Comparison of ENCODE assay signal across 8 cellular contexts in genomic region chr10:33509231-33509871, GRCh38.
DNase-seq lines count a peak whose midpoint lies in the region; ATAC-seq, FAIRE-seq and TF ChIP-seq lines count a peak whose summit lies in the region.

No MANE protein-coding gene starts in this region.

- DNase-seq in NCI-H226 = peak; percentile 75
- peak in 3 of 4 experiments; percentile 8 to 41 (median 20) for DNase-seq in K562 (ENCODE audit: extremely low read depth in 1 of 4, low spot score in 3 of 4)
- peak; percentile 44 to 87 for DNase-seq in lower leg skin (ENCODE audit: low spot score in 2 of 2)
- peak; percentile 56 to 60 for DNase-seq in uterus

- peak; percentile 50; the same call in 1 of the 2 replicates for TF ChIP-seq EP300 in K562 (IDR thresholded peaks at IDR 0.05; ENCODE audit: low read length)

- FAIRE-seq in K562 (lab: Jason Lieb, UNC) = no peak

- TF ChIP-seq CTCF in K562 (IDR thresholded peaks at IDR 0.05 in 2 of 3, conservative IDR thresholded peaks at IDR 0.05 in 1 of 3; ENCODE audit: insufficient read depth in 2 of 3, low read depth in 1 of 3, low read length in 3 of 3) (no peak), lower leg skin (IDR thresholded peaks at IDR 0.05) (no peak), uterus (IDR thresholded peaks at IDR 0.05) (no peak)

- TF ChIP-seq POLR2A in K562 (conservative IDR thresholded peaks at IDR 0.05) = no peak
- no peak for TF ChIP-seq POLR2A in lower leg skin (IDR thresholded peaks at IDR 0.05)
- no peak for TF ChIP-seq POLR2A in uterus (IDR thresholded peaks at IDR 0.05)

- H3K4me2 ChIP-seq in K562 (ENCODE audit: insufficient read depth, low read length) = 0 out of 2 replicates have a peak overlapping the region, but pooled peaks have one; percentile 25

- in situ Hi-C loops in K562 (cut with MboI) = no loop called here

- H3K79me2 ChIP-seq in ACC112 (ENCODE audit: control insufficient read depth, insufficient read depth, low read length, unreplicated experiment) = no peaks in the 10 kb centered on the region
- no peaks in the 10 kb centered on the region for H3K79me2 ChIP-seq in K562 (ENCODE audit: control insufficient read depth, insufficient read depth, low read length)

- H3K36me3 ChIP-seq in ACC112 (ENCODE audit: insufficient read depth, low read length) (no peaks in the 10 kb centered on the region), K562 (ENCODE audit: control insufficient read depth, insufficient read depth, low read length) (no peaks in the 10 kb centered on the region), uterus (no peaks in the 10 kb centered on the region)

- peaks cover 23% of the 10 kb centered on the region for H3K4me1 ChIP-seq in ACC112 (ENCODE audit: control insufficient read depth, insufficient read depth, low read length, unreplicated experiment)
- peaks cover 0 to 2% of the 10 kb centered on the region in 2 experiments; a peak in 3 of 5 replicates for H3K4me1 ChIP-seq in K562 (replicated peaks in 1 of 2; ENCODE audit: control insufficient read depth in 2 of 2, insufficient read depth in 2 of 2, low read length in 2 of 2)
- peaks cover 0 to 9% of the 10 kb centered on the region in 2 donors for H3K4me1 ChIP-seq in uterus

- H3K9me1 ChIP-seq in K562 (ENCODE audit: control insufficient read depth, insufficient read depth, low read length) = no peaks in the 10 kb centered on the region

- CTCF ChIA-PET in K562 (lab: Yijun Ruan, JAX; ENCODE audit: low intra/inter-chr PET ratio) = no interaction called here

- no peak for TF ChIP-seq RAD21 in K562 (CRISPR knock-in tag; conservative IDR thresholded peaks at IDR 0.05 in 1 of 2, IDR thresholded peaks at IDR 0.05 in 1 of 2)

- ATAC-seq in GM18498 (IDR thresholded peaks at IDR 0.05; ENCODE audit: unreplicated experiment) = peak; percentile 78
- ATAC-seq in HG02938 (IDR thresholded peaks at IDR 0.05; ENCODE audit: unreplicated experiment) = peak; percentile 79
- peak; percentile 69 for ATAC-seq in K562
- ATAC-seq in GM18502 (IDR thresholded peaks at IDR 0.05; ENCODE audit: poor library complexity, unreplicated experiment) = no peak

- no peaks in the 10 kb centered on the region for H3K27me3 ChIP-seq in ACC112 (ENCODE audit: insufficient read depth, low read length)
- H3K27me3 ChIP-seq in K562 (ENCODE audit: control insufficient read depth in 2 of 2, insufficient read depth in 2 of 2, low read length in 2 of 2) = no peaks in the 10 kb centered on the region
- H3K27me3 ChIP-seq in uterus = no peaks in the 10 kb centered on the region

- 0% methylated on average over 7 of the region's 7 CpGs for WGBS in K562 (ENCODE audit: insufficient coverage, low coverage, missing lambda C conversion rate)
- WGBS in lower leg skin, 2 donors = 28 to 31% methylated on average over 7 of the region's 7 CpGs

- peak overlapping the region; percentile 24; the same call in 1 of the 2 replicates for H3K4me3 ChIP-seq in ACC112 (ENCODE audit: low read depth, low read length)
- no peak overlapping the region for H3K4me3 ChIP-seq in K562
- H3K4me3 ChIP-seq in lower leg skin (ENCODE audit: low read depth, poor library complexity, severe bottlenecking) = no peak overlapping the region
- H3K4me3 ChIP-seq in uterus = no peak overlapping the region

- no peaks in the 10 kb centered on the region for H4K20me1 ChIP-seq in K562 (replicated peaks; ENCODE audit: control insufficient read depth, insufficient read depth, low read length)

- H3K27ac ChIP-seq in ACC112 (ENCODE audit: low read depth, low read length) (peak overlapping the region; percentile 86), K562 (ENCODE audit: extremely low read depth, low read depth, low read length) (peak overlapping the region; percentile 23; the same call in 2 of the 3 replicates), uterus (peak overlapping the region; percentile 50 to 81)

- H2AFZ ChIP-seq in ACC112 (ENCODE audit: low read length, unreplicated experiment) = peak overlapping the region; percentile 53
- 0 out of 2 replicates have a peak overlapping the region, but pooled peaks have one; percentile 1 for H2AFZ ChIP-seq in K562 (ENCODE audit: low read depth, low read length)

- H3K9me3 ChIP-seq in K562 (replicated peaks; ENCODE audit: control insufficient read depth, insufficient read depth, low read depth, low read length) (no peaks in the 10 kb centered on the region), uterus (no peaks in the 10 kb centered on the region)

- POLR2A ChIA-PET in K562 (lab: Yijun Ruan, JAX) = interaction anchor here (0.7 kb wide), 1 partner anchor 160 kb away, joined by 3 read pairs; no protein-coding TSS in a partner anchor

- H3K9ac ChIP-seq in K562 (ENCODE audit: insufficient read depth in 1 of 2, low read depth in 2 of 2, low read length in 2 of 2) = no peak overlapping the region

- intact Hi-C loops in K562 (cut with micrococcal nuclease) = no loop called here
- intact Hi-C loops in lower leg skin (cut with DNase I; ENCODE audit: low total_unique reads) = no loop called here
- intact Hi-C loops in uterus (cut with DNase I; ENCODE audit: low total_unique reads) = no loop called here

- no TSS peak for BruUV-seq in K562 (replicated peaks; lab: Mats Ljungman, UMichigan)

TF ChIP-seq in K562, 482 proteins besides CTCF, POLR2A, EP300 and RAD21 (continues in another document):
- TF ChIP-seq, protein P1, sequence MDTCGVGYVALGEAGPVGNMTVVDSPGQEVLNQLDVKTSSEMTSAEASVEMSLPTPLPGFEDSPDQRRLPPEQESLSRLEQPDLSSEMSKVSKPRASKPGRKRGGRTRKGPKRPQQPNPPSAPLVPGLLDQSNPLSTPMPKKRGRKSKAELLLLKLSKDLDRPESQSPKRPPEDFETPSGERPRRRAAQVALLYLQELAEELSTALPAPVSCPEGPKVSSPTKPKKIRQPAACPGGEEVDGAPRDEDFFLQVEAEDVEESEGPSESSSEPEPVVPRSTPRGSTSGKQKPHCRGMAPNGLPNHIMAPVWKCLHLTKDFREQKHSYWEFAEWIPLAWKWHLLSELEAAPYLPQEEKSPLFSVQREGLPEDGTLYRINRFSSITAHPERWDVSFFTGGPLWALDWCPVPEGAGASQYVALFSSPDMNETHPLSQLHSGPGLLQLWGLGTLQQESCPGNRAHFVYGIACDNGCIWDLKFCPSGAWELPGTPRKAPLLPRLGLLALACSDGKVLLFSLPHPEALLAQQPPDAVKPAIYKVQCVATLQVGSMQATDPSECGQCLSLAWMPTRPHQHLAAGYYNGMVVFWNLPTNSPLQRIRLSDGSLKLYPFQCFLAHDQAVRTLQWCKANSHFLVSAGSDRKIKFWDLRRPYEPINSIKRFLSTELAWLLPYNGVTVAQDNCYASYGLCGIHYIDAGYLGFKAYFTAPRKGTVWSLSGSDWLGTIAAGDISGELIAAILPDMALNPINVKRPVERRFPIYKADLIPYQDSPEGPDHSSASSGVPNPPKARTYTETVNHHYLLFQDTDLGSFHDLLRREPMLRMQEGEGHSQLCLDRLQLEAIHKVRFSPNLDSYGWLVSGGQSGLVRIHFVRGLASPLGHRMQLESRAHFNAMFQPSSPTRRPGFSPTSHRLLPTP (IDR thresholded peaks at IDR 0.05; ENCODE audit: borderline replicate concordance, extremely low read depth, insufficient read length) = no peak
- TF ChIP-seq, protein P2, sequence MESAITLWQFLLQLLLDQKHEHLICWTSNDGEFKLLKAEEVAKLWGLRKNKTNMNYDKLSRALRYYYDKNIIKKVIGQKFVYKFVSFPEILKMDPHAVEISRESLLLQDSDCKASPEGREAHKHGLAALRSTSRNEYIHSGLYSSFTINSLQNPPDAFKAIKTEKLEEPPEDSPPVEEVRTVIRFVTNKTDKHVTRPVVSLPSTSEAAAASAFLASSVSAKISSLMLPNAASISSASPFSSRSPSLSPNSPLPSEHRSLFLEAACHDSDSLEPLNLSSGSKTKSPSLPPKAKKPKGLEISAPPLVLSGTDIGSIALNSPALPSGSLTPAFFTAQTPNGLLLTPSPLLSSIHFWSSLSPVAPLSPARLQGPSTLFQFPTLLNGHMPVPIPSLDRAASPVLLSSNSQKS (CRISPR knock-in tag; IDR thresholded peaks at IDR 0.05) = no peak
- TF ChIP-seq CUX1 (CRISPR knock-in tag; IDR thresholded peaks at IDR 0.05) = no peak
- no peak for TF ChIP-seq GTF2A2 (tag; IDR thresholded peaks at IDR 0.05)
- no peak for TF ChIP-seq NELFE (IDR thresholded peaks at IDR 0.05; ENCODE audit: insufficient read depth, insufficient read length)
- TF ChIP-seq SPI1 (IDR thresholded peaks at IDR 0.05; ENCODE audit: borderline replicate concordance, low read depth, low read length) = peak; percentile 77
- no peak for TF ChIP-seq CXXC5 (CRISPR knock-in tag; IDR thresholded peaks at IDR 0.05)
- no peak for TF ChIP-seq ZBTB8A (IDR thresholded peaks at IDR 0.05; ENCODE audit: partially characterized antibody)

Comparison
In these comparisons a context has a peak if more than half of its experiments do, and no peak if none do; other contexts are left out.
1. H3K27ac ChIP-seq: peak in every context shown above with its lines; median percentile 86 in ACC112; 66 in uterus; 23 in K562.
2. DNase-seq: peak in every context shown above with its lines; median percentile 75 in NCI-H226; 66 in lower leg skin; 58 in uterus; 20 in K562.